ENCODE assay signal across 9 cellular contexts in genomic region chrX:111823068-111823467, GRCh38. TPM values are rescaled to one million over a fixed set of nuclear protein-coding genes. Genes with fewer than 3 reads are reported as not detected.
DNase-seq lines count a peak whose midpoint lies in the region; ATAC-seq and TF ChIP-seq lines count a peak whose summit lies in the region.
"Had no signal": no experiment of that assay in that cellular context is flagged by ENCODE, and none has a peak within 500 bp of the region (broad histone marks: within the 10 kb centered on the region; RNA-seq: fewer than 3 reads in every experiment).

No MANE protein-coding gene starts in this region.

- H3K27ac Mint-ChIP-seq in H9 = no peak overlapping the region
- no peak overlapping the region for H3K27ac Mint-ChIP-seq in CD8-positive, alpha-beta memory T cell

- DNase-seq in DMS114 treated with DMSO at 0.1 percent for 48 hours (lab: John Stamatoyannopoulos, UW; ENCODE audit: unreplicated experiment) (peak; percentile 11), H9 (peak; percentile 81), SK-MEL-5 (ENCODE audit: low read depth, low spot score) (peak; percentile 54), kidney tubule cell (ENCODE audit: low spot score) (peak; percentile 37), cerebellar nuclear complex (lab: John Stamatoyannopoulos, UW) (no peak)
- no peak for DNase-seq in CD8-positive, alpha-beta memory T cell

- H2BK120ac ChIP-seq in H9 (ENCODE audit: low read depth, low read length, poor library complexity, severe bottlenecking) = no peak overlapping the region

- CTCF ChIA-PET in CD8-positive, alpha-beta memory T cell (lab: Charles Lee) = no interaction called here

- H3K23me2 ChIP-seq in H9 (ENCODE audit: insufficient read length, low read depth, low read length, poor library complexity, severe bottlenecking) = no peaks in the 10 kb centered on the region

- H3K36me3 ChIP-seq in CD8-positive, alpha-beta memory T cell (ENCODE audit: insufficient read depth, low read length) = no peaks in the 10 kb centered on the region
- H3K36me3 ChIP-seq: SJSA1 had no signal

- peaks cover 22 to 28% of the 10 kb centered on the region in 2 experiments for H3K4me1 Mint-ChIP-seq in H9
- H3K4me1 Mint-ChIP-seq in CD8-positive, alpha-beta memory T cell = no peaks in the 10 kb centered on the region

- no peak overlapping the region for H4K8ac ChIP-seq in H9 (replicated peaks; ENCODE audit: insufficient read length, low read depth, low read length)

- no peak overlapping the region for H4K91ac ChIP-seq in H9 (ENCODE audit: insufficient read length, low read depth, low read length)

- peaks cover 3% of the 10 kb centered on the region; the same call in 1 of the 2 replicates for H3K4me1 ChIP-seq in H9 (ENCODE audit: insufficient read depth, low read length)
- no peaks in the 10 kb centered on the region for H3K4me1 ChIP-seq in CD8-positive, alpha-beta memory T cell (ENCODE audit: insufficient read depth, low read length)
- H3K4me1 ChIP-seq: SJSA1 had no signal

- H3K9ac ChIP-seq in H9 (ENCODE audit: extremely low read depth, insufficient read length, low read length) = no peak overlapping the region

- no peak overlapping the region for H3K56ac ChIP-seq in H9 (ENCODE audit: insufficient read length, low read depth, low read length)

- no peaks in the 10 kb centered on the region for H3K79me1 ChIP-seq in H9 (ENCODE audit: insufficient read depth, low read depth, low read length, poor library complexity, severe bottlenecking)

- H3K36me3 Mint-ChIP-seq in H9 (ENCODE audit: insufficient read depth in 1 of 3, low read depth in 3 of 3) = no peaks in the 10 kb centered on the region
- no peaks in the 10 kb centered on the region for H3K36me3 Mint-ChIP-seq in CD8-positive, alpha-beta memory T cell

- in situ Hi-C loops in SK-MEL-5 (cut with HindIII; ENCODE audit: low pct_unique_long_range_greater_than_20kb, low sequenced_read_pairs) = no loop called here

- H2AK5ac ChIP-seq in H9 (ENCODE audit: insufficient read length, low read length) = no peak overlapping the region

- H2BK15ac ChIP-seq in H9 (ENCODE audit: low read depth, low read length) = no peak overlapping the region

- no peak overlapping the region for H3K23ac ChIP-seq in H9 (ENCODE audit: insufficient read length, low read depth, low read length)

- no peak overlapping the region for H2BK5ac ChIP-seq in H9 (ENCODE audit: insufficient read length, low read length)

- no peak for ATAC-seq in HG03521 (IDR thresholded peaks at IDR 0.05; ENCODE audit: unreplicated experiment)
- ATAC-seq in GM19397 (IDR thresholded peaks at IDR 0.05; ENCODE audit: unreplicated experiment) = no peak

- no peaks in the 10 kb centered on the region for H3K9me3 Mint-ChIP-seq in H9
- no peaks in the 10 kb centered on the region for H3K9me3 Mint-ChIP-seq in CD8-positive, alpha-beta memory T cell

- H3K27me3 Mint-ChIP-seq in H9 (ENCODE audit: low read depth) = no peaks in the 10 kb centered on the region; the same call in 1 of the 2 replicates
- peaks cover 0 to 3% of the 10 kb centered on the region in 2 donors for H3K27me3 Mint-ChIP-seq in CD8-positive, alpha-beta memory T cell

- no peaks in the 10 kb centered on the region for H3K79me2 ChIP-seq in H9 (ENCODE audit: insufficient read depth, low read length)

- H3K14ac ChIP-seq in H9 (ENCODE audit: insufficient read depth, low read length) = no peak overlapping the region

- no peak overlapping the region for H3K4me3 ChIP-seq in CD8-positive, alpha-beta memory T cell (ENCODE audit: low read length)
- H3K4me3 ChIP-seq: SJSA1 had no signal

- no peak overlapping the region for H2BK12ac ChIP-seq in H9 (ENCODE audit: insufficient read length, low read depth, low read length)

- H3K18ac ChIP-seq in H9 (ENCODE audit: insufficient read length, low read depth, low read length) = no peak overlapping the region

- no peaks in the 10 kb centered on the region for H4K20me1 ChIP-seq in H9 (ENCODE audit: control insufficient read depth, insufficient read depth, insufficient read length)

- no peak overlapping the region for H3K4ac ChIP-seq in H9 (ENCODE audit: low read depth, low read length)

- H3K27me3 ChIP-seq in H9 (ENCODE audit: insufficient read depth, low read length) = no peaks in the 10 kb centered on the region
- H3K27me3 ChIP-seq in CD8-positive, alpha-beta memory T cell (ENCODE audit: insufficient read depth, low read length, poor library complexity, severe bottlenecking) = no peaks in the 10 kb centered on the region
- H3K27me3 ChIP-seq: SJSA1 had no signal

- no peaks in the 10 kb centered on the region for H3K9me3 ChIP-seq in H9 (ENCODE audit: control insufficient read depth, low read depth, low read length)
- no peaks in the 10 kb centered on the region for H3K9me3 ChIP-seq in CD8-positive, alpha-beta memory T cell (ENCODE audit: low read length)
- H3K9me3 ChIP-seq: SJSA1 had no signal

- no peak overlapping the region for H3K4me2 ChIP-seq in H9 (ENCODE audit: insufficient read depth, insufficient read length, low read length)

- no peak overlapping the region for H3T11ph ChIP-seq in H9 (ENCODE audit: low read length)

- POLR2A ChIA-PET in CD8-positive, alpha-beta memory T cell (lab: Charles Lee) = no interaction called here

- WGBS in H9 (ENCODE audit: extremely low coverage, insufficient read length, low lambda C conversion rate) = no CpG with 5 or more reads among the region's 1 CpG

- TF ChIP-seq CTCF in H9 (conservative IDR thresholded peaks at IDR 0.05) = peak; percentile 93

- H2AFZ ChIP-seq in H9 (ENCODE audit: low read length) = no peak overlapping the region

- no peak overlapping the region for H4K5ac ChIP-seq in H9 (ENCODE audit: insufficient read length, low read depth, low read length)

- no peak overlapping the region for H2BK20ac ChIP-seq in H9 (ENCODE audit: low read depth, low read length, poor library complexity, severe bottlenecking)

- H3K27ac ChIP-seq in H9 (ENCODE audit: insufficient read length, low read depth, low read length) = no peak overlapping the region
- no peak overlapping the region for H3K27ac ChIP-seq in CD8-positive, alpha-beta memory T cell (ENCODE audit: low read depth, low read length)
- H3K27ac ChIP-seq: SJSA1 had no signal

- H3K4me3 Mint-ChIP-seq in H9 = no peak overlapping the region
- H3K4me3 Mint-ChIP-seq in CD8-positive, alpha-beta memory T cell = no peak overlapping the region

RNA-seq across cellular contexts. Expression of gene TRPC5OS, which starts 52.9 kb away (rescaled TPM):
- total RNA-seq in H9 (2021) = not detected in 2 replicates
- total RNA-seq in SK-MEL-5 (2014; rRNA removed; shearing (Covaris generic)) = not detected in 2 replicates
- not detected in 2 replicates for polyA plus RNA-seq in SK-MEL-5 (2015; cell fraction: cytosol; rRNA removed)
- polyA plus RNA-seq in SK-MEL-5 (2015; cell fraction: nucleus; rRNA removed) = not detected in 2 replicates
- total RNA-seq in CD8-positive, alpha-beta memory T cell = not detected
- polyA plus RNA-seq in CD8-positive, alpha-beta memory T cell = not detected
- total RNA-seq: SJSA1 had no signal

Comparison
In these comparisons a context has a peak if more than half of its experiments do, and no peak if none do; other contexts are left out.
1. DNase-seq: peak in DMS114 treated with DMSO at 0.1 percent for 48 hours (single experiment), H9 (single experiment), SK-MEL-5 (single experiment) and kidney tubule cell (single experiment); none in CD8-positive, alpha-beta memory T cell (0 of 5) and cerebellar nuclear complex (0 of 2).